Comparison of ENCODE assay signal across 1 cellular context in the genomic region with DNA sequence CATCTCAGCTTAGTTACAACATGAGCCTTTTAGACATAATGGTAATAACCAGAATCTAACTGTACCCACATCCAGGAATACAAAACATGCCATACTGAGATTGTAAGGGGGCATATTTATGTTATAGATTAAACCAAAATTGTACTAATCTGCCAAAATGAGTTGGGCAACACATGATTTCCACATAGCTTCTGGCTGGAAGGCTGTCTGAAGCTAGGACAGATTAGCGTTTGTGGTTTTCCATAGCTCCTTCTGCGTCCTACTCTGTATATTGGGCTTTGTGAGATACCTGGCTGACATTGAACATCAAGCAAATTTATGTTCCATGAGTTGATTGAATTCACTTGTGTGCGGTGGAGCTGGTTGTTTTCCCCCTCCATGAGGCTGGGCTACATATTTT.
TF ChIP-seq lines count a peak whose summit lies in the region.

No MANE protein-coding gene starts in this region.

TF ChIP-seq in liver, 16 proteins besides CTCF, POLR2A, EP300 and RAD21 (continued from another document):
- TF ChIP-seq, protein P1, sequence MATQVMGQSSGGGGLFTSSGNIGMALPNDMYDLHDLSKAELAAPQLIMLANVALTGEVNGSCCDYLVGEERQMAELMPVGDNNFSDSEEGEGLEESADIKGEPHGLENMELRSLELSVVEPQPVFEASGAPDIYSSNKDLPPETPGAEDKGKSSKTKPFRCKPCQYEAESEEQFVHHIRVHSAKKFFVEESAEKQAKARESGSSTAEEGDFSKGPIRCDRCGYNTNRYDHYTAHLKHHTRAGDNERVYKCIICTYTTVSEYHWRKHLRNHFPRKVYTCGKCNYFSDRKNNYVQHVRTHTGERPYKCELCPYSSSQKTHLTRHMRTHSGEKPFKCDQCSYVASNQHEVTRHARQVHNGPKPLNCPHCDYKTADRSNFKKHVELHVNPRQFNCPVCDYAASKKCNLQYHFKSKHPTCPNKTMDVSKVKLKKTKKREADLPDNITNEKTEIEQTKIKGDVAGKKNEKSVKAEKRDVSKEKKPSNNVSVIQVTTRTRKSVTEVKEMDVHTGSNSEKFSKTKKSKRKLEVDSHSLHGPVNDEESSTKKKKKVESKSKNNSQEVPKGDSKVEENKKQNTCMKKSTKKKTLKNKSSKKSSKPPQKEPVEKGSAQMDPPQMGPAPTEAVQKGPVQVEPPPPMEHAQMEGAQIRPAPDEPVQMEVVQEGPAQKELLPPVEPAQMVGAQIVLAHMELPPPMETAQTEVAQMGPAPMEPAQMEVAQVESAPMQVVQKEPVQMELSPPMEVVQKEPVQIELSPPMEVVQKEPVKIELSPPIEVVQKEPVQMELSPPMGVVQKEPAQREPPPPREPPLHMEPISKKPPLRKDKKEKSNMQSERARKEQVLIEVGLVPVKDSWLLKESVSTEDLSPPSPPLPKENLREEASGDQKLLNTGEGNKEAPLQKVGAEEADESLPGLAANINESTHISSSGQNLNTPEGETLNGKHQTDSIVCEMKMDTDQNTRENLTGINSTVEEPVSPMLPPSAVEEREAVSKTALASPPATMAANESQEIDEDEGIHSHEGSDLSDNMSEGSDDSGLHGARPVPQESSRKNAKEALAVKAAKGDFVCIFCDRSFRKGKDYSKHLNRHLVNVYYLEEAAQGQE (IDR thresholded peaks at IDR 0.05): peak; percentile 27
- TF ChIP-seq JUND (IDR thresholded peaks at IDR 0.05): no peak
- TF ChIP-seq, protein P2, sequence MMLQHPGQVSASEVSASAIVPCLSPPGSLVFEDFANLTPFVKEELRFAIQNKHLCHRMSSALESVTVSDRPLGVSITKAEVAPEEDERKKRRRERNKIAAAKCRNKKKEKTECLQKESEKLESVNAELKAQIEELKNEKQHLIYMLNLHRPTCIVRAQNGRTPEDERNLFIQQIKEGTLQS (IDR thresholded peaks at IDR 0.05): no peak
- TF ChIP-seq FOXA1 (IDR thresholded peaks at IDR 0.05): no peak
- peak in 1 of 2 donors; percentile 39 for TF ChIP-seq RXRA (IDR thresholded peaks at IDR 0.05)
- TF ChIP-seq NR2F2 (IDR thresholded peaks at IDR 0.05): no peak
- TF ChIP-seq HNF4A (conservative IDR thresholded peaks at IDR 0.05): peak in 1 of 2 donors; percentile 48
